In genomic region chr2:78540255-78540654, GRCh38 we compare ENCODE assay signal across 26 cellular contexts.
"Had no signal": no experiment of that assay in that cellular context is flagged by ENCODE, and none has a peak within 500 bp of the region (broad histone marks: within the 10 kb centered on the region; RNA-seq: fewer than 3 reads in every experiment).

No MANE protein-coding gene starts in this region.

- H3K27ac Mint-ChIP-seq: activated B cell treated with CpG ODN at 0.5 μM for 24 hours; activated CD4-positive, alpha-beta T cell treated with anti-CD3 and anti-CD28 coated beads, Interleukin-2, amount 10 ng/mL, durations not matched to agents 24 days and 14 days; activated CD8-positive, alpha-beta memory T cell treated with anti-CD3 and anti-CD28 coated beads, Interleukin-2, amount 10 ng/mL, durations not matched to agents 7 days and 5 days; activated naive CD8-positive, alpha-beta T cell; activated T-cell treated with anti-CD3 and anti-CD28 coated beads, Interleukin-2, amount 50 U/mL, for 24 hours; brain; T-helper 1 cell treated with Interleukin-12 subunit alpha and Interleukin-12 subunit beta and Interleukin-4 antibody, amounts not matched to agents 30 μg/mL and 1 μg/mL, for 36 hours had no signal

- H3K4me3 ChIP-seq: SJCRH30 had no signal

- H3K4me1 ChIP-seq: SJCRH30 had no signal

- FAIRE-seq: astrocyte, TTC549 had no signal

- H3K4me3 Mint-ChIP-seq: activated B cell treated with CpG ODN at 0.5 μM for 24 hours; activated CD4-positive, alpha-beta T cell treated with anti-CD3 and anti-CD28 coated beads, Interleukin-2, amount 10 ng/mL, durations not matched to agents 24 days and 14 days; activated CD8-positive, alpha-beta memory T cell treated with anti-CD3 and anti-CD28 coated beads, Interleukin-2, amount 10 ng/mL, durations not matched to agents 7 days and 5 days; activated naive CD8-positive, alpha-beta T cell; activated T-cell treated with anti-CD3 and anti-CD28 coated beads, Interleukin-2, amount 50 U/mL, for 24 hours; brain; central memory CD8-positive, alpha-beta T cell; T-helper 1 cell treated with Interleukin-12 subunit alpha and Interleukin-12 subunit beta and Interleukin-4 antibody, amounts not matched to agents 30 μg/mL and 1 μg/mL, for 36 hours had no signal

- H3K36me3 ChIP-seq: SJCRH30 had no signal

- H3K4me1 Mint-ChIP-seq: activated B cell treated with CpG ODN at 0.5 μM for 24 hours; activated CD4-positive, alpha-beta T cell treated with anti-CD3 and anti-CD28 coated beads, Interleukin-2, amount 10 ng/mL, durations not matched to agents 24 days and 14 days; activated CD8-positive, alpha-beta memory T cell treated with anti-CD3 and anti-CD28 coated beads, Interleukin-2, amount 10 ng/mL, durations not matched to agents 7 days and 5 days; brain; central memory CD8-positive, alpha-beta T cell had no signal

- ATAC-seq: activated CD8-positive, alpha-beta memory T cell treated with anti-CD3 and anti-CD28 coated beads, Interleukin-2, amount 10 ng/mL, durations not matched to agents 7 days and 5 days; SK-N-SH treated with all-trans-retinoic acid at 6 μM for 48 hours had no signal

- H3K27me3 Mint-ChIP-seq: activated B cell treated with CpG ODN at 0.5 μM for 24 hours; activated CD4-positive, alpha-beta T cell treated with anti-CD3 and anti-CD28 coated beads, Interleukin-2, amount 10 ng/mL, durations not matched to agents 24 days and 14 days; activated CD8-positive, alpha-beta memory T cell treated with anti-CD3 and anti-CD28 coated beads, Interleukin-2, amount 10 ng/mL, durations not matched to agents 7 days and 5 days; activated naive CD8-positive, alpha-beta T cell; activated T-cell treated with anti-CD3 and anti-CD28 coated beads, Interleukin-2, amount 50 U/mL, for 24 hours; brain; central memory CD8-positive, alpha-beta T cell had no signal

- H3K9me3 ChIP-seq: SJCRH30 had no signal

- H3K36me3 Mint-ChIP-seq: activated CD8-positive, alpha-beta memory T cell treated with anti-CD3 and anti-CD28 coated beads, Interleukin-2, amount 10 ng/mL, durations not matched to agents 7 days and 5 days; activated naive CD8-positive, alpha-beta T cell; brain had no signal

- DNase-seq: activated B cell treated with CpG ODN at 0.5 μM for 24 hours; activated CD4-positive, alpha-beta T cell treated with anti-CD3 and anti-CD28 coated beads for 1 hour; activated CD4-positive, alpha-beta T cell treated with anti-CD3 and anti-CD28 coated beads, Interleukin-2, amount 10 ng/mL, durations not matched to agents 24 days and 14 days; activated CD4-positive, alpha-beta T cell treated with anti-CD3 and anti-CD28 coated beads, Interleukin-2, amount 50 U/mL, for 48 hours; activated CD8-positive, alpha-beta memory T cell treated with anti-CD3 and anti-CD28 coated beads, Interleukin-2, amount 10 ng/mL, durations not matched to agents 7 days and 5 days; activated effector memory CD4-positive, alpha-beta T cell treated with anti-CD3 and anti-CD28 coated beads, Interleukin-2, amount 50 U/mL, for 16 hours; activated naive CD4-positive, alpha-beta T cell treated with Interleukin-2 at 50 U/mL for 16 hours; activated T-cell treated with anti-CD3 and anti-CD28 coated beads, Interleukin-2, amount 50 U/mL, for 24 hours; amygdala; cortex of kidney; Karpas-422; MM.1S; NCI-H2029; NCI-H345; NCI-H510A; NCI-H526 treated with DMSO at 0.1 percent for 48 hours; Right ventricle myocardium superior; SJCRH30; SW 1271 had no signal

- H3K27ac ChIP-seq: SJCRH30 had no signal
